20 cellular contexts compared by ENCODE assay signal in the genomic region with DNA sequence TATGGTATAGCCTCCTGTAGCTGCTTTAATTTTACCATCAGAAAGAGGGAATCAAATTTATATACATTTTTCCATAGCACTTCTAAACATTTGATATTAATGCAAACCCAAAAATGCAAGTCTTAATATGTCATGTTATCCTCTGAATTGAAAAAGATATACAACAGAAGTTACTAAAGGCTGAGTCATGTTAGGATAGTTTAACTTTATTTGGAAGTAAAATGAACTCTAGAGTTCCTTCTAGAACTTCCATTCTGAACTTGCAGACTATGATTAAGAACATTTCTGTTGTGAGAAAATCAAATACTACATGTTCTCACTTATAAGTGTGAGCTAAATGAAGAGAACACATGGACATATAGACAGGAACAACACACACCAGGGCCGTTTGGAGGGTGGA.
"Had no signal": no experiment of that assay in that cellular context is flagged by ENCODE, and none has a peak within 500 bp of the region (broad histone marks: within the 10 kb centered on the region; RNA-seq: fewer than 3 reads in every experiment).

No MANE protein-coding gene starts in this region.

- H3K4me3 ChIP-seq: adrenal gland, body of pancreas, coronary artery, lung had no signal

- H3K27ac Mint-ChIP-seq: activated naive CD4-positive, alpha-beta T cell treated with anti-CD3 and anti-CD28 coated beads, Interleukin-2, amount 50 U/mL, for 24 hours; nephron; T-helper 1 cell treated with Interleukin-12 subunit alpha and Interleukin-12 subunit beta and Interleukin-4 antibody, amounts not matched to agents 30 μg/mL and 1 μg/mL, for 36 hours had no signal

- H3K27me3 ChIP-seq: adrenal gland, body of pancreas, foreskin keratinocyte had no signal

- H3K36me3 Mint-ChIP-seq: activated naive CD4-positive, alpha-beta T cell treated with anti-CD3 and anti-CD28 coated beads, Interleukin-2, amount 50 U/mL, for 24 hours had no signal

- DNase-seq: activated CD4-positive, alpha-beta T cell treated with anti-CD3 and anti-CD28 coated beads, Interleukin-2, amount 50 U/mL, for 4 hours; activated CD4-positive, CD25-positive, alpha-beta regulatory T cell treated with anti-CD3 and anti-CD28 coated beads, Interleukin-2, amount 50 U/mL, for 72 hours; activated gamma-delta T cell; adrenal gland; body of pancreas; central memory CD4-positive, alpha-beta T cell; hypothalamus; midbrain; posterior cingulate gyrus; retina; stimulated activated naive CD4-positive, alpha-beta T cell had no signal

- H3K4me1 ChIP-seq: adrenal gland, foreskin keratinocyte had no signal

- H3K27me3 Mint-ChIP-seq: activated naive CD4-positive, alpha-beta T cell treated with anti-CD3 and anti-CD28 coated beads, Interleukin-2, amount 50 U/mL, for 24 hours had no signal

- H3K36me3 ChIP-seq: adrenal gland had no signal

- H3K27ac ChIP-seq: adrenal gland, body of pancreas, coronary artery, foreskin keratinocyte had no signal

- ATAC-seq: body of pancreas, foreskin keratinocyte, left lobe of liver had no signal

- H3K4me3 Mint-ChIP-seq: activated naive CD4-positive, alpha-beta T cell treated with anti-CD3 and anti-CD28 coated beads, Interleukin-2, amount 50 U/mL, for 24 hours; nephron; T-helper 1 cell treated with Interleukin-12 subunit alpha and Interleukin-12 subunit beta and Interleukin-4 antibody, amounts not matched to agents 30 μg/mL and 1 μg/mL, for 36 hours had no signal

- FAIRE-seq: endometrium, keratinocyte had no signal

- H3K4me1 Mint-ChIP-seq: activated naive CD4-positive, alpha-beta T cell treated with anti-CD3 and anti-CD28 coated beads, Interleukin-2, amount 50 U/mL, for 24 hours had no signal

- H3K9me3 ChIP-seq: adrenal gland had no signal
